ENCODE assay signal across 2 cellular contexts in the genomic region with DNA sequence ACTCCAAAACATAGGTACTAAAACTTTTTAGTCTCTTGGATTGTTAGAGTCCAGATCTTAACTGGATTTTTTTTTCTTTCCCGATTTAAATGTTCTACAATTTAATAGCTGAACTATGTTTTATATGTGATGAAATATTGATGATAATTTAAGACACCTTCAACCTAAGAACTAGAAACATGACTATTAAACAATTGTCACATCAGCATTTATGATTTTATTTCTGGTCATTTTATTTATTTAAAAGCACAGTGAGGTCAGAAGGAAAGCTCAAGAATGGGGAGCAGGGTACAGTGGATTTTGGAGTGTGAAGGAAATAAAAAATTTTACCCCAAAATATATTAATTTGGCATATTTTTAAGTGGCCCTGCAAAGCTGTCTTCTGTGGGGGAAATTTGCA.
TF ChIP-seq lines count a peak whose summit lies in the region.

No MANE protein-coding gene starts in this region.

TF ChIP-seq in HepG2, 621 proteins besides CTCF, POLR2A, EP300 and RAD21 (continued from another document):
- TF ChIP-seq ZBTB10 (CRISPR knock-in tag; IDR thresholded peaks at IDR 0.05; ENCODE audit: borderline replicate concordance) (no peak), ZNF567 (CRISPR knock-in tag; IDR thresholded peaks at IDR 0.05; ENCODE audit: borderline replicate concordance) (no peak), TBL1XR1 (IDR thresholded peaks at IDR 0.05; ENCODE audit: borderline replicate concordance, low read length, partially characterized antibody) (no peak), MAFF (IDR thresholded peaks at IDR 0.05; ENCODE audit: low read depth, low read length) (peak; percentile 75), MAFK (conservative IDR thresholded peaks at IDR 0.05 in 1 of 2, IDR thresholded peaks at IDR 0.05 in 1 of 2; ENCODE audit: low read length in 2 of 2) (peak; percentile 71 to 87)

TF ChIP-seq in K562, 482 proteins besides CTCF, POLR2A, EP300 and RAD21 (continued from another document):
- no peak for TF ChIP-seq POLR2B (IDR thresholded peaks at IDR 0.05; ENCODE audit: low read depth, partially characterized antibody)
- TF ChIP-seq HNRNPK (IDR thresholded peaks at IDR 0.05; ENCODE audit: low read depth, low read length, poor library complexity, severe bottlenecking), result no peak
- no peak for TF ChIP-seq CHD7 (IDR thresholded peaks at IDR 0.05; ENCODE audit: low read depth, low read length)
- TF ChIP-seq NFIX (CRISPR knock-in tag; IDR thresholded peaks at IDR 0.05; ENCODE audit: low read depth), result no peak
- TF ChIP-seq MAFF (IDR thresholded peaks at IDR 0.05; ENCODE audit: low read length), result peak; percentile 65
- no peak for TF ChIP-seq CTCFL (IDR thresholded peaks at IDR 0.05; ENCODE audit: borderline replicate concordance, insufficient read depth, low read depth, low read length, poor library complexity, severe bottlenecking)
- no peak for TF ChIP-seq NUFIP1 (IDR thresholded peaks at IDR 0.05; ENCODE audit: partially characterized antibody)
- no peak for TF ChIP-seq RUNX1 (IDR thresholded peaks at IDR 0.05; ENCODE audit: low read depth)
- peak; percentile 66 for TF ChIP-seq MAFK (IDR thresholded peaks at IDR 0.05; ENCODE audit: low read length)
- TF ChIP-seq FOXK2 (conservative IDR thresholded peaks at IDR 0.05 in 1 of 2, IDR thresholded peaks at IDR 0.05 in 1 of 2; ENCODE audit: low read depth in 2 of 2), result no peak
- no peak for TF ChIP-seq NFYB (IDR thresholded peaks at IDR 0.05; ENCODE audit: extremely low read depth, insufficient read length)
- TF ChIP-seq, protein P1, sequence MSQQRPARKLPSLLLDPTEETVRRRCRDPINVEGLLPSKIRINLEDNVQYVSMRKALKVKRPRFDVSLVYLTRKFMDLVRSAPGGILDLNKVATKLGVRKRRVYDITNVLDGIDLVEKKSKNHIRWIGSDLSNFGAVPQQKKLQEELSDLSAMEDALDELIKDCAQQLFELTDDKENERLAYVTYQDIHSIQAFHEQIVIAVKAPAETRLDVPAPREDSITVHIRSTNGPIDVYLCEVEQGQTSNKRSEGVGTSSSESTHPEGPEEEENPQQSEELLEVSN (IDR thresholded peaks at IDR 0.05; ENCODE audit: borderline replicate concordance in 1 of 2, extremely low read depth in 1 of 2, insufficient read depth in 1 of 2, insufficient read length in 1 of 2, low read depth in 1 of 2, low read length in 1 of 2, poor library complexity in 1 of 2, severe bottlenecking in 1 of 2), result no peak
- peak; percentile 45; the same call in 1 of the 2 replicates for TF ChIP-seq MAFG (tag; conservative IDR thresholded peaks at IDR 0.05)
